9 cellular contexts compared by ENCODE assay signal in genomic region chr22:42645341-42645937, GRCh38. TPM values are rescaled to one million over a fixed set of nuclear protein-coding genes. Genes with fewer than 3 reads are reported as not detected.
DNase-seq lines count a peak whose midpoint lies in the region; ATAC-seq and TF ChIP-seq lines count a peak whose summit lies in the region.
"Had no signal": no experiment of that assay in that cellular context is flagged by ENCODE, and none has a peak within 500 bp of the region (broad histone marks: within the 10 kb centered on the region; RNA-seq: fewer than 3 reads in every experiment).

No MANE protein-coding gene starts in this region.

- H3K4me1 ChIP-seq in endocrine pancreas (ENCODE audit: control insufficient read depth, insufficient read depth, low read length), result no peaks in the 10 kb centered on the region
- H3K4me1 ChIP-seq in upper lobe of right lung, result peaks cover 65% of the 10 kb centered on the region

- ATAC-seq in upper lobe of right lung, result peak; percentile 13

- H3K27me3 ChIP-seq in endocrine pancreas (ENCODE audit: control insufficient read depth, insufficient read depth, low read length), result no peaks in the 10 kb centered on the region
- no peaks in the 10 kb centered on the region for H3K27me3 ChIP-seq in upper lobe of right lung

- peak overlapping the region; percentile 16 for H3K9ac ChIP-seq in endocrine pancreas (ENCODE audit: control insufficient read depth, insufficient read depth, low read length)

- H3K9me3 ChIP-seq in endocrine pancreas (ENCODE audit: control insufficient read depth, low read length) (no peaks in the 10 kb centered on the region), upper lobe of right lung (no peaks in the 10 kb centered on the region)

- TF ChIP-seq CTCF in upper lobe of right lung (IDR thresholded peaks at IDR 0.05), result no peak

- intact Hi-C loops in upper lobe of right lung (cut with DNase I), result no loop called here

- H3K36me3 ChIP-seq in endocrine pancreas (ENCODE audit: control insufficient read depth, insufficient read depth, low read length) (no peaks in the 10 kb centered on the region), upper lobe of right lung (no peaks in the 10 kb centered on the region)

- in situ Hi-C loops in KBM-7 (cut with MboI; ENCODE audit: low pct_unique_long_range_greater_than_20kb, low sequenced_read_pairs), result no loop called here

- peak; percentile 20 for DNase-seq in NCI-H82 (lab: John Stamatoyannopoulos, UW)
- no peak for DNase-seq in NCI-H82 treated with DMSO at 0.1 percent for 48 hours (lab: John Stamatoyannopoulos, UW; ENCODE audit: unreplicated experiment)
- peak; percentile 75 for DNase-seq in myocyte (ENCODE audit: low read depth)
- peak; percentile 74 for DNase-seq in upper lobe of right lung
- no peak for DNase-seq in inferior parietal cortex (ENCODE audit: extremely low spot score)
- no peak for DNase-seq in hippocampal formation (lab: John Stamatoyannopoulos, UW)
- DNase-seq in KBM-7, result no peak
- DNase-seq: NCI-H1105 had no signal

- H3K4me3 ChIP-seq in endocrine pancreas (ENCODE audit: control insufficient read depth, insufficient read depth, low read length) (no peak overlapping the region), upper lobe of right lung (peak overlapping the region; percentile 42)

- peak overlapping the region; percentile 92 for H3K27ac ChIP-seq in upper lobe of right lung

RNA-seq across cellular contexts. Expression of gene CYB5R3, which starts 3.8 kb away (rescaled TPM):
- 213 and 237 TPM in 2 replicates for total RNA-seq in myocyte
- polyA plus RNA-seq in myocyte (2012), result 375 TPM
- 251 TPM for total RNA-seq in upper lobe of right lung

RNA-seq across cellular contexts. Expression of gene ATP5MGL, which starts 5.0 kb away (rescaled TPM):
- not detected in 2 replicates for total RNA-seq in myocyte
- not detected for polyA plus RNA-seq in myocyte (2012)
- total RNA-seq in upper lobe of right lung, result 1.0 TPM

RNA-seq across cellular contexts. Expression of gene POLDIP3, which starts 30.8 kb away (rescaled TPM):
- total RNA-seq in myocyte (26.2 and 29.5 TPM in 2 replicates), upper lobe of right lung (66.9 TPM)
- 48.2 TPM for polyA plus RNA-seq in myocyte (2012)

Comparison
In these comparisons a context has a peak if more than half of its experiments do, and no peak if none do; other contexts are left out.
1. DNase-seq: peak in NCI-H82 (single experiment), myocyte (single experiment) and upper lobe of right lung (single experiment); none in NCI-H82 treated with DMSO at 0.1 percent for 48 hours (single experiment), inferior parietal cortex (single experiment), hippocampal formation (0 of 2) and KBM-7 (single experiment).